1 cellular context compared by ENCODE assay signal in genomic region chr9:137266589-137267453, GRCh38.
TF ChIP-seq lines count a peak whose summit lies in the region.

No MANE protein-coding gene starts in this region.

TF ChIP-seq in GM12878, 131 proteins besides CTCF, POLR2A, EP300 and RAD21:
- TF ChIP-seq TAF1 (IDR thresholded peaks at IDR 0.05; ENCODE audit: borderline replicate concordance, low read depth, low read length) (no peak), EED (IDR thresholded peaks at IDR 0.05; ENCODE audit: low read depth) (no peak), RFX5 (IDR thresholded peaks at IDR 0.05; ENCODE audit: low read depth, low read length) (no peak), ETV6 (conservative IDR thresholded peaks at IDR 0.05 in 1 of 2, IDR thresholded peaks at IDR 0.05 in 1 of 2; ENCODE audit: borderline replicate concordance in 1 of 2, low read depth in 1 of 2) (no peak), HDGF (IDR thresholded peaks at IDR 0.05) (no peak), BHLHE40 (IDR thresholded peaks at IDR 0.05; ENCODE audit: borderline replicate concordance in 1 of 2, low read depth in 2 of 2, low read length in 1 of 2) (no peak), ASH2L (IDR thresholded peaks at IDR 0.05; ENCODE audit: borderline replicate concordance, low read depth) (no peak), SMARCA5 (IDR thresholded peaks at IDR 0.05) (no peak)
